In the genomic region with DNA sequence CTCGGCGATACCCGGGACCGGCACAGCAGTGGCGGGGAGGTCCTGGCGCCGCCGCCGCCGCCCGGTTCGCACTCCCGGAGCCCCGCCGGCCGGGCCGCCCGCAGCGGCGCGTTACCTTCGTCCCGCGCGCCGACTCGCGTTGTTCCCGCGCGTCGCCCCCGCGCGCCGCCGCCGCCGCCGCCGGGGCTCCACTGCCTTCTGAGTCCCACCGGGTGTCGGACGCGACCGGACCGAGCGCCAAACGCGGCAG, we compare ENCODE assay signal across 8 cellular contexts. TPM values are rescaled to one million over a fixed set of nuclear protein-coding genes. Genes with fewer than 3 reads are reported as not detected.
A peak's percentile ranks its signal among the peaks of the same experiment; 100 is the strongest.
DNase-seq lines count a peak whose midpoint lies in the region; ATAC-seq and TF ChIP-seq lines count a peak whose summit lies in the region.

A gene (minus strand): TSS at position 243 of the 250 bp plus-strand sequence. CDS start 36,993 bp downstream, outside the sequence.

- intact Hi-C loops in adrenal gland (cut with DNase I), result loop anchor here in 1 of 2 donors (5.0 kb wide), 1 partner anchor 58 kb away; no protein-coding TSS in a partner anchor
- intact Hi-C loops in left lung (cut with DNase I), result no loop called here

- TF ChIP-seq CTCF in adrenal gland (IDR thresholded peaks at IDR 0.05) (peak in 1 of 6 experiments; percentile 2), left lung (IDR thresholded peaks at IDR 0.05) (no peak), tibial nerve (IDR thresholded peaks at IDR 0.05) (no peak)

- WGBS in adrenal gland, 4 donors, result 0 to 1% (median 0%) methylated on average over 16 to 50 of the region's 50 CpGs; no CpG with 5 or more reads in 1 of the 4 donors
- WGBS in tibial nerve, 2 donors, result 0% methylated on average over 7 to 26 of the region's 50 CpGs

- DNase-seq in adrenal gland (no peak), left lung (no peak), tibial nerve (ENCODE audit: low spot score in 2 of 2) (no peak), ecto neural progenitor cell (ENCODE audit: low spot score) (no peak), COR-L47 (lab: John Stamatoyannopoulos, UW) (no peak)

- H3K4me1 ChIP-seq in adrenal gland (replicated peaks in 1 of 2), result no peaks in the 10 kb centered on the region
- peaks cover 0 to 12% of the 10 kb centered on the region in 2 donors for H3K4me1 ChIP-seq in left lung
- peaks cover 0 to 13% (median 0%) of the 10 kb centered on the region in 4 donors for H3K4me1 ChIP-seq in tibial nerve

- TF ChIP-seq POLR2A in adrenal gland (IDR thresholded peaks at IDR 0.05), result no peak
- no peak for TF ChIP-seq POLR2A in tibial nerve (IDR thresholded peaks at IDR 0.05)

- peak within 1 kb of the TSS; percentile 45 to 95 (median 82) for H3K4me3 ChIP-seq in adrenal gland
- peak within 1 kb of the TSS; percentile 91 to 96 for H3K4me3 ChIP-seq in left lung
- H3K4me3 ChIP-seq in tibial nerve, result peak within 1 kb of the TSS; percentile 67 to 99 (median 88)

- H3K27ac ChIP-seq in adrenal gland (peak within 1 kb of the TSS; percentile 81 to 95 (median 87)), left lung (peak within 1 kb of the TSS; percentile 93 to 94), tibial nerve (peak within 1 kb of the TSS; percentile 92 to 96 (median 93))

- H3K36me3 ChIP-seq in adrenal gland (replicated peaks in 1 of 2) (no peaks in the 10 kb centered on the region), left lung (no peaks in the 10 kb centered on the region), tibial nerve (no peaks in the 10 kb centered on the region)

- peak; percentile 18 for ATAC-seq in GM19351 (IDR thresholded peaks at IDR 0.05; ENCODE audit: unreplicated experiment)
- ATAC-seq in HG03439 (IDR thresholded peaks at IDR 0.05; ENCODE audit: unreplicated experiment), result peak; percentile 37
- ATAC-seq in left lung, result peak; percentile 8
- ATAC-seq in GM18909 (IDR thresholded peaks at IDR 0.05; ENCODE audit: poor library complexity, unreplicated experiment), result no peak

- H3K27me3 ChIP-seq in adrenal gland (no peaks in the 10 kb centered on the region), left lung (no peaks in the 10 kb centered on the region), tibial nerve (no peaks in the 10 kb centered on the region)

- no peaks in the 10 kb centered on the region for H3K9me3 ChIP-seq in adrenal gland (replicated peaks in 1 of 3)
- no peaks in the 10 kb centered on the region for H3K9me3 ChIP-seq in left lung
- H3K9me3 ChIP-seq in tibial nerve, result no peaks in the 10 kb centered on the region

- no peak for TF ChIP-seq EP300 in tibial nerve (IDR thresholded peaks at IDR 0.05)

RNA-seq across cellular contexts. Expression of the gene that starts here (rescaled TPM):
- total RNA-seq in adrenal gland (1 to 10 TPM in 7 of 8 donors, under 1 TPM in 1; 0.61 to 3.1 (median 2.2) TPM), left lung (1 to 10 TPM; 7.2 to 9.9 TPM), tibial nerve (1 to 10 TPM; 1.5 to 7.5 (median 3.3) TPM)
- polyA plus RNA-seq in adrenal gland, result 1 to 10 TPM; 2.3 to 5.4 (median 3.1) TPM
